ENCODE assay signal across 20 cellular contexts in the genomic region with DNA sequence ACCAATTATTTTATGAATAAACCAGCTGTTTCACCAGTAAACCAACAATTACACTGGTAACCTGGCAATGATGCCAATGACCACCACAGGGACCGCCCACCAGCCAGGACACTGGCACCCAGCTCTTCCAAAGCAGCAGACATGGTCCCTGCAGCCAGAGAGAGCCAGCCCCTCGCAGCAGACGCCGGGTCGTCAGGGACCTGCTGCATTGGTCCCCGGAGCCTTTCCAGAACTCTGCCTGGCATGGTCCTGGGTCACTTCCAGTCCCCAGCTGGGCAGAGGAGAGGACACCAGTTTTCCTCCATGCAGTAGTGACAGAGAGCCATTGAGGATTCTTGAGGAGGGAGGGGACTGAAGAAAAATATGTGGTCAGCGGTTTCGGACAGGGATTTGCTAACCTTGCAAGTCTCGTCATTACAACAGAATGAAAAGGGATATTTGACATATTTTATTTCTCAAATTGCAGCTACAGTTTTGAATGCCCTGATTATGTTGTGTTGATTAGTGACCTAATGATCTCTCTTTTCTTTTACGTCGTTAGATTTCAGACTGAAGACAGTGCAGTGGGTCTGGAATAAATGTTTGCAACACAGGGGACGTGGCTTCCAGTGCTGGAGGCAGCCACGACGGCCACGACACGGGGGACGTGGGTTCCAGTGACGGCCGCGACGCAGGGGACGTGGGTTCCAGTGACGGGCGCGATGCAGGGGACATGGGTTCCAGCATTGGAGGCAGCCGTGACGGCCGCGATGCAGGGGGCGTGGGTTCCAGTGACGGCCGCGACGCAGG.
DNase-seq lines count a peak whose midpoint lies in the region; ATAC-seq, FAIRE-seq and TF ChIP-seq lines count a peak whose summit lies in the region.
"Had no signal": no experiment of that assay in that cellular context is flagged by ENCODE, and none has a peak within 500 bp of the region (broad histone marks: within the 10 kb centered on the region; RNA-seq: fewer than 3 reads in every experiment).

No MANE protein-coding gene starts in this region.

- H3K9me3 Mint-ChIP-seq in activated B cell treated with CpG ODN at 0.5 μM for 24 hours (peaks cover 2% of the 10 kb centered on the region), endothelial cell (ENCODE audit: unreplicated experiment) (no peaks in the 10 kb centered on the region)

- no peak overlapping the region for H4K91ac ChIP-seq in mesenchymal stem cell (ENCODE audit: low read length)

- H3K4me3 ChIP-seq in A549 (no peak overlapping the region), mesenchymal stem cell (ENCODE audit: insufficient read depth in 1 of 2, low read depth in 1 of 2, low read length in 2 of 2) (no peak overlapping the region), psoas muscle (no peak overlapping the region)
- H3K4me3 ChIP-seq: BLaER1 treated with 17β-estradiol and CSF1 and Interleukin-3, amounts not matched to agents 10 nM and 100 nM had no signal

- no peak overlapping the region for H2BK5ac ChIP-seq in mesenchymal stem cell (ENCODE audit: low read depth, low read length, poor library complexity, severe bottlenecking)

- no peak overlapping the region for H3K27ac Mint-ChIP-seq in activated B cell treated with CpG ODN at 0.5 μM for 24 hours
- H3K27ac Mint-ChIP-seq in endothelial cell (ENCODE audit: unreplicated experiment) = no peak overlapping the region
- H3K27ac Mint-ChIP-seq: B cell; CD8-positive, alpha-beta T cell; HFFc6 had no signal

- no peak for FAIRE-seq in A549 (lab: Jason Lieb, UNC)
- FAIRE-seq: HTR-8/SVneo had no signal

- no peak overlapping the region for H2BK120ac ChIP-seq in mesenchymal stem cell (ENCODE audit: low read depth, low read length)

- no peaks in the 10 kb centered on the region for H3K27me3 Mint-ChIP-seq in activated B cell treated with CpG ODN at 0.5 μM for 24 hours
- peaks cover 11% of the 10 kb centered on the region for H3K27me3 Mint-ChIP-seq in endothelial cell (ENCODE audit: unreplicated experiment)
- H3K27me3 Mint-ChIP-seq: B cell had no signal

- H3K27ac ChIP-seq in A549 = no peak overlapping the region
- H3K27ac ChIP-seq in mesenchymal stem cell (ENCODE audit: low read length, poor library complexity, severe bottlenecking) = no peak overlapping the region
- H3K27ac ChIP-seq in psoas muscle = no peak overlapping the region
- H3K27ac ChIP-seq: BLaER1 treated with 17β-estradiol and CSF1 and Interleukin-3, amounts not matched to agents 10 nM and 100 nM had no signal

- no peak overlapping the region for H2BK12ac ChIP-seq in mesenchymal stem cell (ENCODE audit: low read length in 2 of 2)

- no peak overlapping the region for H4K8ac ChIP-seq in mesenchymal stem cell (ENCODE audit: low read length)

- H2AFZ ChIP-seq in mesenchymal stem cell (ENCODE audit: low read depth, low read length) = no peak overlapping the region

- H3K79me1 ChIP-seq in mesenchymal stem cell (replicated peaks; ENCODE audit: low read length, poor library complexity, severe bottlenecking) = no peaks in the 10 kb centered on the region

- ATAC-seq in A549 = no peak
- no peak for ATAC-seq in activated B cell treated with CpG ODN at 0.5 μM for 24 hours (ENCODE audit: low read depth)
- no peak for ATAC-seq in psoas muscle
- ATAC-seq: CD8-positive, alpha-beta T cell; HCT116 had no signal

- H3K4me2 ChIP-seq in A549 (no peak overlapping the region), mesenchymal stem cell (ENCODE audit: low read length, poor library complexity, severe bottlenecking) (no peak overlapping the region)
- H3K4me2 ChIP-seq: BLaER1 treated with 17β-estradiol and CSF1 and Interleukin-3, amounts not matched to agents 10 nM and 100 nM had no signal

- H3K4me3 Mint-ChIP-seq in activated B cell treated with CpG ODN at 0.5 μM for 24 hours (no peak overlapping the region), endothelial cell (ENCODE audit: unreplicated experiment) (no peak overlapping the region)
- H3K4me3 Mint-ChIP-seq: B cell; CD8-positive, alpha-beta T cell; HFFc6 had no signal

- no peak overlapping the region for H3K4ac ChIP-seq in mesenchymal stem cell (ENCODE audit: low read depth in 1 of 2, low read length in 2 of 2)

- no peak for TF ChIP-seq RAD21 in A549 (conservative IDR thresholded peaks at IDR 0.05 in 1 of 2, IDR thresholded peaks at IDR 0.05 in 1 of 2)

- no peak overlapping the region for H3K18ac ChIP-seq in mesenchymal stem cell (ENCODE audit: low read depth in 1 of 2, low read length in 2 of 2)

- peaks cover 11% of the 10 kb centered on the region for H3K4me1 Mint-ChIP-seq in activated B cell treated with CpG ODN at 0.5 μM for 24 hours
- no peaks in the 10 kb centered on the region for H3K4me1 Mint-ChIP-seq in endothelial cell (ENCODE audit: unreplicated experiment)

- 75% methylated on average over 28 of the region's 34 CpGs for WGBS in A549 (ENCODE audit: missing lambda C conversion rate)
- 96% methylated on average over 30 of the region's 34 CpGs for WGBS in mesenchymal stem cell
- 92 to 96% (median 95%) methylated on average over 31 to 34 of the region's 34 CpGs for WGBS in psoas muscle, 3 donors

- H3K36me3 Mint-ChIP-seq in activated B cell treated with CpG ODN at 0.5 μM for 24 hours (ENCODE audit: low read depth) (no peaks in the 10 kb centered on the region), endothelial cell (ENCODE audit: low read depth, unreplicated experiment) (peaks cover 7% of the 10 kb centered on the region)
- H3K36me3 Mint-ChIP-seq: CD8-positive, alpha-beta T cell had no signal

- TF ChIP-seq CTCF in A549 (IDR thresholded peaks at IDR 0.05) (no peak), activated B cell treated with CpG ODN at 0.5 μM for 24 hours (IDR thresholded peaks at IDR 0.05) (no peak), endothelial cell (IDR thresholded peaks at IDR 0.05; ENCODE audit: unreplicated experiment) (no peak), psoas muscle (IDR thresholded peaks at IDR 0.05) (no peak)

- H3K9ac ChIP-seq in mesenchymal stem cell (ENCODE audit: low read length) = no peak overlapping the region
- H3K9ac ChIP-seq: BLaER1 treated with 17β-estradiol and CSF1 and Interleukin-3, amounts not matched to agents 10 nM and 100 nM had no signal

- H2BK15ac ChIP-seq in mesenchymal stem cell (ENCODE audit: low read depth, poor library complexity, severe bottlenecking) = no peak overlapping the region

- H2AK5ac ChIP-seq in mesenchymal stem cell (ENCODE audit: low read length, severe bottlenecking) = peak overlapping the region; percentile 31

- intact Hi-C loops in activated B cell treated with CpG ODN at 0.5 μM for 24 hours (cut with micrococcal nuclease) = no loop called here
- intact Hi-C loops in psoas muscle (cut with DNase I) = no loop called here

- peak; percentile 28 for DNase-seq in activated CD8-positive, alpha-beta memory T cell treated with anti-CD3 and anti-CD28 coated beads, Interleukin-2, amount 50 U/mL, for 48 hours
- no peak for DNase-seq in activated CD8-positive, alpha-beta memory T cell treated with anti-CD3 and anti-CD28 coated beads, Interleukin-2, amount 50 U/mL, for 4 hours
- no peak for DNase-seq in A549 (ENCODE audit: low read depth in 1 of 2, low spot score in 1 of 2)
- DNase-seq in activated B cell treated with CpG ODN at 0.5 μM for 24 hours = peak; percentile 6
- no peak for DNase-seq in mesenchymal stem cell
- no peak for DNase-seq in endothelial cell (ENCODE audit: low spot score)
- no peak for DNase-seq in psoas muscle
- DNase-seq in dermis blood vessel endothelial cell = no peak
- DNase-seq: 8988T; Calu3; CD8-positive, alpha-beta T cell; DMS79 treated with DMSO at 0.1 percent for 48 hours; GF-D8; GOT3; H7; HFFc6 had no signal

- no peak for TF ChIP-seq EP300 in A549 (IDR thresholded peaks at IDR 0.05)

- H3K4me1 ChIP-seq in A549 (no peaks in the 10 kb centered on the region), mesenchymal stem cell (ENCODE audit: control insufficient read depth, insufficient read depth, low read depth, low read length) (peaks cover 7% of the 10 kb centered on the region), psoas muscle (no peaks in the 10 kb centered on the region)

- H3K27me3 ChIP-seq in mesenchymal stem cell (ENCODE audit: control insufficient read depth in 1 of 2, insufficient read depth in 1 of 2, low read length in 2 of 2) (peaks cover 0 to 15% of the 10 kb centered on the region in 2 experiments), psoas muscle (ENCODE audit: insufficient read depth in 3 of 3, low read length in 2 of 3) (peaks cover 0 to 4% (median 0%) of the 10 kb centered on the region in 3 donors)
- H3K27me3 ChIP-seq: BLaER1 treated with 17β-estradiol and CSF1 and Interleukin-3, amounts not matched to agents 10 nM and 100 nM had no signal

- no peak overlapping the region for H3K14ac ChIP-seq in mesenchymal stem cell (ENCODE audit: low read length in 2 of 2)

- H3K36me3 ChIP-seq in mesenchymal stem cell (ENCODE audit: control insufficient read depth in 1 of 2, insufficient read depth in 2 of 2, low read depth in 1 of 2, low read length in 2 of 2) = peaks cover 0 to 6% of the 10 kb centered on the region in 2 experiments
- no peaks in the 10 kb centered on the region for H3K36me3 ChIP-seq in psoas muscle (ENCODE audit: insufficient read depth in 1 of 2, low read depth in 1 of 2)
- H3K36me3 ChIP-seq: BLaER1 treated with 17β-estradiol and CSF1 and Interleukin-3, amounts not matched to agents 10 nM and 100 nM had no signal

- CTCF ChIA-PET in A549 (lab: Yijun Ruan, JAX) (interaction anchor here (0.8 kb wide), 1 partner anchor 14 kb away, joined by 3 read pairs; no protein-coding TSS in a partner anchor), activated B cell treated with CpG ODN at 0.5 μM for 24 hours (lab: Charles Lee) (no interaction called here)

- H3K9me3 ChIP-seq in A549 (peaks cover 24% of the 10 kb centered on the region; the same call in 2 of the 3 replicates), mesenchymal stem cell (ENCODE audit: control insufficient read depth, low read length) (no peaks in the 10 kb centered on the region), psoas muscle (no peaks in the 10 kb centered on the region)

- no peak for TF ChIP-seq POLR2A in A549 (IDR thresholded peaks at IDR 0.05; ENCODE audit: low read length)

- H3K23ac ChIP-seq in mesenchymal stem cell (ENCODE audit: low read length in 2 of 2) = no peak overlapping the region

- POLR2A ChIA-PET in A549 (lab: Yijun Ruan, JAX) = no interaction called here
- POLR2A ChIA-PET in activated B cell treated with CpG ODN at 0.5 μM for 24 hours (lab: Charles Lee) = no interaction called here

TF ChIP-seq in A549, 52 proteins besides CTCF, POLR2A, EP300 and RAD21:
- TF ChIP-seq ESRRA (IDR thresholded peaks at IDR 0.05; ENCODE audit: borderline replicate concordance, low read length) (no peak), MAFK (IDR thresholded peaks at IDR 0.05; ENCODE audit: partially characterized antibody) (peak; percentile 44)
TF ChIP-seq in A549: peak in this region for 1.

Comparison
In these comparisons a context has a peak if more than half of its experiments do, and no peak if none do; other contexts are left out.
1. DNase-seq: peak in activated CD8-positive, alpha-beta memory T cell treated with anti-CD3 and anti-CD28 coated beads, Interleukin-2, amount 50 U/mL, for 48 hours (single experiment) and activated B cell treated with CpG ODN at 0.5 μM for 24 hours (single experiment); none in activated CD8-positive, alpha-beta memory T cell treated with anti-CD3 and anti-CD28 coated beads, Interleukin-2, amount 50 U/mL, for 4 hours (single experiment), A549 (0 of 2), mesenchymal stem cell (single experiment), endothelial cell (single experiment), psoas muscle (0 of 2) and dermis blood vessel endothelial cell (single experiment).